Comparison of ENCODE assay signal across 1 cellular context in the genomic region with DNA sequence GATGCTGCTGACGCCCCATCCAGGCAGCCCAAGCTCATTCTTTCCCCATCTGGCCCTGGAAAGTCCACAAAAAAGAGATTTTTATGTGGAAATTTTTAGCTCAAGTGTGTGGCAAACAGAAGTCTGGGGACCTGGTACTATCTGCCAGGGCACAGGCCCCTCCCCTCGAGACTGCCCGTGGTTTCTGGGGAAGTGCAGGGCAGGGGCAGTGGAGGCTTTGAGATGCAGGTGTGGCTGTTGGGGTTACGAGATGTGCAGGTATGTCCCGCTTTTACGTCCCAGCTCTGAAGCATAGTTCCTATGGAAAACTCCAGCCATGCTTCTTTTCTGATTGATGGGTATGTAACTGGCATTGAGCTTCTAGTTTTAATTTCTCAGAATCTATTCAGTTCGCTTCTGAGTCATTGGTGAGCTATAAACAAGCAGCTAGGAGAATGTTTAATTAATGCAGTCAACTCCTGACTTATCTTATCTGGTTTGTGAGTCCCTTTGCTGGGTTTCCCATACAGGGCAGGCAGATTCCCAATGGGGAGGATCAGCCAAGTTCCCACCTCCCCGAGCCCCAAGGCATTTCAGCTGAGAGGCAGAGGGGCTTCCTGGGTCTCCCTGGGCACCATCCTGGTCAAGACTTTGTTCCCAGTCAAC.
TF ChIP-seq lines count a peak whose summit lies in the region.

No MANE protein-coding gene starts in this region.

TF ChIP-seq in H1, 55 proteins besides CTCF, POLR2A, EP300 and RAD21:
- TF ChIP-seq SUZ12 (IDR thresholded peaks at IDR 0.05; ENCODE audit: low read length) (0 out of 2 replicates have a peak, but pooled peaks have one; percentile 21), CBX8 (IDR thresholded peaks at IDR 0.05; ENCODE audit: borderline replicate concordance, low read depth, low read length) (no peak)
